9 cellular contexts compared by ENCODE assay signal in the genomic region with DNA sequence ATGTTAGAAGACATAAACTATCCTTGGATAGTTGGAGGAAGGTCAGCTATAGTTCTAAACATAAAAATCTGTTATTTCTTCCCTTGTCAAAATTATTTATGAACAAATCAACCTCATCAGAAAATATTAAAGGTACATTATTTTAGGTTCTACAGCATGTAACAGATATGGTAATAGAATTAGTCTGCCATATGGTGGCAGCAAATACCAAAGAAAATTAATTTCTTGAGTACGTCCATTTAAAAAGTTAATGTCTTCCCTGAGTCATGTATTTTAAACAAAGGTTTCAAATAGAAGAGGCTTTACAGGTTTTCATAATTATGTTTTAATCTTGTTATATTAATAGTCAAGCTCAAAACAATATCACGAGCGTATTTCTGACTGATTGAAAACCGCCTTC. TPM values are rescaled to one million over a fixed set of nuclear protein-coding genes. Genes with fewer than 3 reads are reported as not detected.
DNase-seq lines count a peak whose midpoint lies in the region; TF ChIP-seq lines count a peak whose summit lies in the region.
"Had no signal": no experiment of that assay in that cellular context is flagged by ENCODE, and none has a peak within 500 bp of the region (broad histone marks: within the 10 kb centered on the region; RNA-seq: fewer than 3 reads in every experiment).

No MANE protein-coding gene starts in this region.

- TF ChIP-seq POLR2A in erythroblast (IDR thresholded peaks at IDR 0.05; ENCODE audit: low read length) (no peak), prostate gland (IDR thresholded peaks at IDR 0.05) (no peak)

- H3K27me3 ChIP-seq in prostate gland (replicated peaks; ENCODE audit: insufficient read depth), result no peaks in the 10 kb centered on the region
- no peaks in the 10 kb centered on the region for H3K27me3 ChIP-seq in MG63

- no peaks in the 10 kb centered on the region for H3K27me3 Mint-ChIP-seq in activated naive CD4-positive, alpha-beta T cell treated with anti-CD3 and anti-CD28 coated beads, Interleukin-2, amount 10 ng/mL, durations not matched to agents 7 days and 5 days
- H3K27me3 Mint-ChIP-seq: activated B cell treated with CpG ODN at 0.5 μM for 24 hours had no signal

- peak in 3 of 4 experiments; percentile 49 to 65 (median 59) for TF ChIP-seq CTCF in prostate gland (IDR thresholded peaks at IDR 0.05)

- no peaks in the 10 kb centered on the region for H3K36me3 Mint-ChIP-seq in activated naive CD4-positive, alpha-beta T cell treated with anti-CD3 and anti-CD28 coated beads, Interleukin-2, amount 10 ng/mL, durations not matched to agents 7 days and 5 days

- no peaks in the 10 kb centered on the region for H3K9me3 Mint-ChIP-seq in activated naive CD4-positive, alpha-beta T cell treated with anti-CD3 and anti-CD28 coated beads, Interleukin-2, amount 10 ng/mL, durations not matched to agents 7 days and 5 days
- H3K9me3 Mint-ChIP-seq: activated B cell treated with CpG ODN at 0.5 μM for 24 hours had no signal

- H3K27ac ChIP-seq in prostate gland, result no peak overlapping the region

- H3K4me1 ChIP-seq in prostate gland (replicated peaks), result no peaks in the 10 kb centered on the region

- H3K4me3 ChIP-seq in prostate gland, result no peak overlapping the region
- no peak overlapping the region for H3K4me3 ChIP-seq in MG63

- CTCF ChIA-PET in activated naive CD4-positive, alpha-beta T cell treated with anti-CD3 and anti-CD28 coated beads, Interleukin-2, amount 10 ng/mL, durations not matched to agents 7 days and 5 days (lab: Charles Lee), result interaction anchor here (1.0 to 1.9 kb wide), 5 partner anchors 186 to 436 kb away, joined by 3 to 5 read pairs (median 3); no protein-coding TSS in a partner anchor

- H3K36me3 ChIP-seq in prostate gland (no peaks in the 10 kb centered on the region), MG63 (no peaks in the 10 kb centered on the region)

- WGBS in prostate gland, result 24% methylated on average over 4 of the region's 4 CpGs

- DNase-seq in NCI-H82 (lab: John Stamatoyannopoulos, UW) (peak; percentile 31), NCI-H82 treated with DMSO at 0.1 percent for 48 hours (lab: John Stamatoyannopoulos, UW; ENCODE audit: unreplicated experiment) (no peak), NCI-H526 treated with DMSO at 0.1 percent for 48 hours (lab: John Stamatoyannopoulos, UW) (peak; percentile 21), erythroblast (lab: John Stamatoyannopoulos, UW) (peak; percentile 43 to 55), prostate gland (ENCODE audit: low spot score) (no peak), MG63 (no peak), hepatic stellate cell (ENCODE audit: low spot score) (no peak)
- no peak for DNase-seq in activated naive CD4-positive, alpha-beta T cell treated with anti-CD3 and anti-CD28 coated beads, Interleukin-2, amount 10 ng/mL, durations not matched to agents 7 days and 5 days
- DNase-seq: activated B cell treated with CpG ODN at 0.5 μM for 24 hours had no signal

- H3K4me1 Mint-ChIP-seq in activated naive CD4-positive, alpha-beta T cell treated with anti-CD3 and anti-CD28 coated beads, Interleukin-2, amount 10 ng/mL, durations not matched to agents 7 days and 5 days, result peaks cover 19% of the 10 kb centered on the region

- H3K4me3 Mint-ChIP-seq in activated naive CD4-positive, alpha-beta T cell treated with anti-CD3 and anti-CD28 coated beads, Interleukin-2, amount 10 ng/mL, durations not matched to agents 7 days and 5 days, result no peak overlapping the region
- H3K4me3 Mint-ChIP-seq: activated B cell treated with CpG ODN at 0.5 μM for 24 hours had no signal

- intact Hi-C loops in prostate gland (cut with DNase I), result loop anchor here (2.0 to 10.0 kb wide), 3 partner anchors 229 to 432 kb away; no protein-coding TSS in a partner anchor

- H3K27ac Mint-ChIP-seq in activated naive CD4-positive, alpha-beta T cell treated with anti-CD3 and anti-CD28 coated beads, Interleukin-2, amount 10 ng/mL, durations not matched to agents 7 days and 5 days, result no peak overlapping the region
- H3K27ac Mint-ChIP-seq: activated B cell treated with CpG ODN at 0.5 μM for 24 hours had no signal

- H3K9me3 ChIP-seq in prostate gland (no peaks in the 10 kb centered on the region), MG63 (no peaks in the 10 kb centered on the region)

RNA-seq across cellular contexts. Expression of a gene that starts 17.9 kb away (rescaled TPM):
- 10 to 100 TPM; 18.4 to 35.8 TPM for total RNA-seq in prostate gland
- 25.1 and 31.1 TPM in 2 replicates for total RNA-seq in MG63 (2014; rRNA removed; shearing (Covaris generic); ENCODE audit: low replicate concordance)

Comparison
In these comparisons a context has a peak if more than half of its experiments do, and no peak if none do; other contexts are left out.
1. DNase-seq: peak in NCI-H82 (single experiment), NCI-H526 treated with DMSO at 0.1 percent for 48 hours (single experiment) and erythroblast (2 of 2); none in NCI-H82 treated with DMSO at 0.1 percent for 48 hours (single experiment), prostate gland (single experiment), activated naive CD4-positive, alpha-beta T cell treated with anti-CD3 and anti-CD28 coated beads, Interleukin-2, amount 10 ng/mL, durations not matched to agents 7 days and 5 days (single experiment), MG63 (single experiment) and hepatic stellate cell (single experiment).